In genomic region chr9:87479801-87480201, GRCh38 we compare ENCODE assay signal across 8 cellular contexts. TPM values are rescaled to one million over a fixed set of nuclear protein-coding genes. Genes with fewer than 3 reads are reported as not detected.
DNase-seq lines count a peak whose midpoint lies in the region; ATAC-seq lines count a peak whose summit lies in the region.

No MANE protein-coding gene starts in this region.

- intact Hi-C loops in left cardiac atrium (cut with DNase I): no loop called here

- DNase-seq in M059J (ENCODE audit: low read depth) (peak; percentile 97), left cardiac atrium (peak; percentile 29), DMS 273 treated with DMSO at 0.1 percent for 48 hours (lab: John Stamatoyannopoulos, UW) (no peak), NCI-H1105 (lab: John Stamatoyannopoulos, UW) (no peak), RKO (ENCODE audit: low spot score) (no peak)
- no peak for DNase-seq in stimulated activated CD4-positive, alpha-beta T cell treated with anti-CD3 and anti-CD28 coated beads, Interleukin-12 subunit alpha, Interleukin-12 subunit beta, amount 100 ng/mL, for 4 hours

- ATAC-seq in GM18508 (IDR thresholded peaks at IDR 0.05; ENCODE audit: insufficient read depth, unreplicated experiment): peak; percentile 90
- peak; percentile 90 for ATAC-seq in GM21825 (IDR thresholded peaks at IDR 0.05; ENCODE audit: unreplicated experiment)
- ATAC-seq in left cardiac atrium: peak; percentile 34 to 79

RNA-seq across cellular contexts. Expression of gene DAPK1, which starts 17.9 kb away (rescaled TPM):
- 21.7 and 40.0 TPM in 2 replicates for total RNA-seq in M059J (2014; rRNA removed; shearing (Covaris generic))
- total RNA-seq in left cardiac atrium: 10 to 100 TPM; 19.9 to 21.7 TPM

Comparison
In these comparisons a context has a peak if more than half of its experiments do, and no peak if none do; other contexts are left out.
1. DNase-seq: peak in M059J (single experiment) and left cardiac atrium (single experiment); none in DMS 273 treated with DMSO at 0.1 percent for 48 hours (single experiment), NCI-H1105 (single experiment), RKO (single experiment) and stimulated activated CD4-positive, alpha-beta T cell treated with anti-CD3 and anti-CD28 coated beads, Interleukin-12 subunit alpha, Interleukin-12 subunit beta, amount 100 ng/mL, for 4 hours (single experiment).
2. Peak in every context shown above with its lines, with median percentiles within 50 percentile points of each other: ATAC-seq.